In the genomic region with DNA sequence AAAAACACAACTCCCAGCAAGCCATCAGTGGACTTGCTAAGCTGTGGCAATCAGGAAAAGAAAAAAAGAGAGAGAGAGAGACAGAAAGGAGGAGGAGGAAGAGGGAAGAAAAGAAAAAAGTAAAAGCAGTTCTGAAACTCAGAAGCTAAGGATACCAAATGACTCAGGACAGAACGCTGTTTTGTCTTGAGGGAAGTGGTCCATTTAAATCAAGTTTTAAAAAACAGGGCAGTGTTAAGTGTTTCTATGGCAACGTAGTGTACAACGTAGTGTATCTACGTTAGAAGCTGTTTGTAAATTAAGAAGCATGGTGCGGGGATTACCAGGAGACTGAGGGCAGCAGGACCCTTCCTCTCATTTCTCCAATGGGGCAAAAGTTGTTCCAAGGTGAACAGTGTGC, we compare ENCODE assay signal across 28 cellular contexts. TPM values are rescaled to one million over a fixed set of nuclear protein-coding genes. Genes with fewer than 3 reads are reported as not detected.
A peak's percentile ranks its signal among the peaks of the same experiment; 100 is the strongest.
DNase-seq lines count a peak whose midpoint lies in the region; ATAC-seq and TF ChIP-seq lines count a peak whose summit lies in the region.
"Had no signal": no experiment of that assay in that cellular context is flagged by ENCODE, and none has a peak within 500 bp of the region (broad histone marks: within the 10 kb centered on the region; RNA-seq: fewer than 3 reads in every experiment).

No MANE protein-coding gene starts in this region.

- no peak overlapping the region for H3K4me3 Mint-ChIP-seq in activated CD8-positive, alpha-beta T cell treated with anti-CD3 and anti-CD28 coated beads, Interleukin-2, amount 10 ng/mL, durations not matched to agents 7 days and 5 days
- no peak overlapping the region for H3K4me3 Mint-ChIP-seq in activated CD8-positive, alpha-beta T cell treated with anti-CD3 and anti-CD28 coated beads for 36 hours
- peak overlapping the region in 3 of 4 donors; percentile 21 to 73 (median 47) for H3K4me3 Mint-ChIP-seq in IgD-negative memory B cell
- no peak overlapping the region for H3K4me3 Mint-ChIP-seq in activated T-helper 1 cell treated with anti-CD3 and anti-CD28 coated beads, Interleukin-12 subunit alpha, Interleukin-12 subunit beta, Interleukin-2, Interleukin-4 antibody, amounts not matched to agents 30 ng/mL and 10 ng/mL and 1 ng/mL, durations not matched to agents 14 hours and 24 hours and 36 hours
- no peak overlapping the region for H3K4me3 Mint-ChIP-seq in stimulated activated naive B cell treated with anti-CD40 and anti-IgM and Interleukin-4, amounts not matched to agents 10 μg/mL and 1 μg/mL and 100 μg/mL, for 72 hours
- H3K4me3 Mint-ChIP-seq: CD4-positive, alpha-beta T cell; mesothelial cell of epicardium; nephron; T-cell had no signal

- intact Hi-C loops in activated CD8-positive, alpha-beta T cell treated with anti-CD3 and anti-CD28 coated beads for 36 hours (cut with micrococcal nuclease) = no loop called here
- intact Hi-C loops in activated T-helper 1 cell treated with anti-CD3 and anti-CD28 coated beads, Interleukin-12 subunit alpha, Interleukin-12 subunit beta, Interleukin-2, Interleukin-4 antibody, amounts not matched to agents 30 ng/mL and 10 ng/mL and 1 ng/mL, durations not matched to agents 14 hours and 24 hours and 36 hours (cut with micrococcal nuclease) = no loop called here

- peaks cover 30% of the 10 kb centered on the region for H3K4me1 Mint-ChIP-seq in activated CD8-positive, alpha-beta T cell treated with anti-CD3 and anti-CD28 coated beads, Interleukin-2, amount 10 ng/mL, durations not matched to agents 7 days and 5 days (ENCODE audit: low read depth)
- H3K4me1 Mint-ChIP-seq in activated CD8-positive, alpha-beta T cell treated with anti-CD3 and anti-CD28 coated beads for 36 hours (ENCODE audit: low read depth) = peaks cover 25% of the 10 kb centered on the region
- peaks cover 12 to 16% (median 14%) of the 10 kb centered on the region in 3 donors for H3K4me1 Mint-ChIP-seq in IgD-negative memory B cell
- H3K4me1 Mint-ChIP-seq in activated T-helper 1 cell treated with anti-CD3 and anti-CD28 coated beads, Interleukin-12 subunit alpha, Interleukin-12 subunit beta, Interleukin-2, Interleukin-4 antibody, amounts not matched to agents 30 ng/mL and 10 ng/mL and 1 ng/mL, durations not matched to agents 14 hours and 24 hours and 36 hours (ENCODE audit: low read depth) = peaks cover 20% of the 10 kb centered on the region
- H3K4me1 Mint-ChIP-seq in stimulated activated naive B cell treated with anti-CD40 and anti-IgM and Interleukin-4, amounts not matched to agents 10 μg/mL and 1 μg/mL and 100 μg/mL, for 72 hours = peaks cover 17 to 36% of the 10 kb centered on the region in 2 donors
- H3K4me1 Mint-ChIP-seq: mesothelial cell of epicardium, nephron had no signal

- POLR2A ChIA-PET in activated CD8-positive, alpha-beta T cell treated with anti-CD3 and anti-CD28 coated beads, Interleukin-2, amount 10 ng/mL, durations not matched to agents 7 days and 5 days (lab: Charles Lee) = interaction anchor here (1.2 to 4.3 kb wide), 2 partner anchors 10 to 49 kb away, joined by 3 to 21 read pairs; no protein-coding TSS in a partner anchor
- POLR2A ChIA-PET in activated CD8-positive, alpha-beta T cell treated with anti-CD3 and anti-CD28 coated beads for 36 hours (lab: Charles Lee) = interaction anchor here (1.1 to 4.2 kb wide), 6 partner anchors 9 to 104 kb away, joined by 3 to 23 read pairs (median 4); no protein-coding TSS in a partner anchor

- CTCF ChIA-PET in activated CD8-positive, alpha-beta T cell treated with anti-CD3 and anti-CD28 coated beads, Interleukin-2, amount 10 ng/mL, durations not matched to agents 7 days and 5 days (lab: Charles Lee) = interaction anchor here (0.6 to 6.3 kb wide), 12 partner anchors 10 to 271 kb away, joined by 3 to 66 read pairs (median 4); a partner anchor contains a TSS
- CTCF ChIA-PET in activated CD8-positive, alpha-beta T cell treated with anti-CD3 and anti-CD28 coated beads for 36 hours (lab: Charles Lee) = interaction anchor here (0.8 to 4.2 kb wide), 12 partner anchors 10 to 257 kb away, joined by 3 to 52 read pairs (median 4); no protein-coding TSS in a partner anchor

- no peak for ATAC-seq in activated CD8-positive, alpha-beta T cell treated with anti-CD3 and anti-CD28 coated beads, Interleukin-2, amount 10 ng/mL, durations not matched to agents 7 days and 5 days
- ATAC-seq in activated CD8-positive, alpha-beta T cell treated with anti-CD3 and anti-CD28 coated beads for 36 hours = no peak
- ATAC-seq in stimulated activated naive B cell treated with anti-CD40 and anti-IgM and Interleukin-4, amounts not matched to agents 10 μg/mL and 1 μg/mL and 100 μg/mL, for 72 hours (replicated peaks) = peak; percentile 92 to 93
- no peak for ATAC-seq in HG02852 (IDR thresholded peaks at IDR 0.05; ENCODE audit: unreplicated experiment)
- ATAC-seq: left lobe of liver, sciatic nerve, T-cell had no signal

- no peak for DNase-seq in activated CD8-positive, alpha-beta T cell treated with anti-CD3 and anti-CD28 coated beads, Interleukin-2, amount 10 ng/mL, durations not matched to agents 7 days and 5 days
- no peak for DNase-seq in activated CD8-positive, alpha-beta T cell treated with anti-CD3 and anti-CD28 coated beads for 36 hours
- DNase-seq in activated T-helper 1 cell treated with anti-CD3 and anti-CD28 coated beads, Interleukin-12 subunit alpha, Interleukin-12 subunit beta, Interleukin-2, Interleukin-4 antibody, amounts not matched to agents 30 ng/mL and 10 ng/mL and 1 ng/mL, durations not matched to agents 14 hours and 24 hours and 36 hours (ENCODE audit: low spot score) = no peak
- no peak for DNase-seq in stimulated activated naive B cell treated with anti-CD40 and anti-IgM and Interleukin-4, amounts not matched to agents 10 μg/mL and 1 μg/mL and 100 μg/mL, for 72 hours
- no peak for DNase-seq in DMS79 (lab: John Stamatoyannopoulos, UW)
- no peak for DNase-seq in H7
- DNase-seq: activated CD4-positive, alpha-beta T cell treated with anti-CD3 and anti-CD28 coated beads, Interleukin-2, amount 50 U/mL, for 48 hours; activated T-cell treated with anti-CD3 and anti-CD28 coated beads, Interleukin-2, amount 50 U/mL, for 1 hour; CD4-positive, alpha-beta T cell; cortex of kidney; DMS153; NCI-H1092 treated with DMSO at 0.1 percent for 48 hours; NCI-H2029; OCI-M1; posterior cingulate gyrus; SHP77; T-cell; tibial artery had no signal

- H3K36me3 ChIP-seq in H7 (replicated peaks; ENCODE audit: control insufficient read depth, insufficient read depth, low read length) = no peaks in the 10 kb centered on the region
- H3K36me3 ChIP-seq: breast epithelium, tibial artery had no signal

- H3K27me3 Mint-ChIP-seq in activated CD8-positive, alpha-beta T cell treated with anti-CD3 and anti-CD28 coated beads, Interleukin-2, amount 10 ng/mL, durations not matched to agents 7 days and 5 days (ENCODE audit: low read depth) = no peaks in the 10 kb centered on the region
- H3K27me3 Mint-ChIP-seq in activated CD8-positive, alpha-beta T cell treated with anti-CD3 and anti-CD28 coated beads for 36 hours = no peaks in the 10 kb centered on the region
- no peaks in the 10 kb centered on the region for H3K27me3 Mint-ChIP-seq in IgD-negative memory B cell
- peaks cover 4% of the 10 kb centered on the region for H3K27me3 Mint-ChIP-seq in activated T-helper 1 cell treated with anti-CD3 and anti-CD28 coated beads, Interleukin-12 subunit alpha, Interleukin-12 subunit beta, Interleukin-2, Interleukin-4 antibody, amounts not matched to agents 30 ng/mL and 10 ng/mL and 1 ng/mL, durations not matched to agents 14 hours and 24 hours and 36 hours (ENCODE audit: insufficient read depth)
- H3K27me3 Mint-ChIP-seq in stimulated activated naive B cell treated with anti-CD40 and anti-IgM and Interleukin-4, amounts not matched to agents 10 μg/mL and 1 μg/mL and 100 μg/mL, for 72 hours = no peaks in the 10 kb centered on the region
- H3K27me3 Mint-ChIP-seq: CD4-positive, alpha-beta T cell; T-cell had no signal

- H3K36me3 Mint-ChIP-seq in activated CD8-positive, alpha-beta T cell treated with anti-CD3 and anti-CD28 coated beads, Interleukin-2, amount 10 ng/mL, durations not matched to agents 7 days and 5 days (ENCODE audit: low read depth) = peaks cover 32% of the 10 kb centered on the region
- H3K36me3 Mint-ChIP-seq in activated CD8-positive, alpha-beta T cell treated with anti-CD3 and anti-CD28 coated beads for 36 hours (ENCODE audit: low read depth) = peaks cover 10% of the 10 kb centered on the region
- H3K36me3 Mint-ChIP-seq in IgD-negative memory B cell = no peaks in the 10 kb centered on the region
- peaks cover 24% of the 10 kb centered on the region for H3K36me3 Mint-ChIP-seq in activated T-helper 1 cell treated with anti-CD3 and anti-CD28 coated beads, Interleukin-12 subunit alpha, Interleukin-12 subunit beta, Interleukin-2, Interleukin-4 antibody, amounts not matched to agents 30 ng/mL and 10 ng/mL and 1 ng/mL, durations not matched to agents 14 hours and 24 hours and 36 hours (ENCODE audit: low read depth)
- H3K36me3 Mint-ChIP-seq in stimulated activated naive B cell treated with anti-CD40 and anti-IgM and Interleukin-4, amounts not matched to agents 10 μg/mL and 1 μg/mL and 100 μg/mL, for 72 hours = peaks cover 10 to 17% of the 10 kb centered on the region in 2 donors
- H3K36me3 Mint-ChIP-seq: mesothelial cell of epicardium, T-cell had no signal

- no peaks in the 10 kb centered on the region for H3K27me3 ChIP-seq in H7 (ENCODE audit: control insufficient read depth, insufficient read depth, low read length)
- H3K27me3 ChIP-seq: breast epithelium, tibial artery had no signal

- H3K27ac Mint-ChIP-seq in activated CD8-positive, alpha-beta T cell treated with anti-CD3 and anti-CD28 coated beads, Interleukin-2, amount 10 ng/mL, durations not matched to agents 7 days and 5 days = peak overlapping the region; percentile 26
- H3K27ac Mint-ChIP-seq in activated CD8-positive, alpha-beta T cell treated with anti-CD3 and anti-CD28 coated beads for 36 hours = no peak overlapping the region
- peak overlapping the region; percentile 59 to 93 (median 66) for H3K27ac Mint-ChIP-seq in IgD-negative memory B cell
- H3K27ac Mint-ChIP-seq in activated T-helper 1 cell treated with anti-CD3 and anti-CD28 coated beads, Interleukin-12 subunit alpha, Interleukin-12 subunit beta, Interleukin-2, Interleukin-4 antibody, amounts not matched to agents 30 ng/mL and 10 ng/mL and 1 ng/mL, durations not matched to agents 14 hours and 24 hours and 36 hours = peak overlapping the region; percentile 72
- H3K27ac Mint-ChIP-seq in stimulated activated naive B cell treated with anti-CD40 and anti-IgM and Interleukin-4, amounts not matched to agents 10 μg/mL and 1 μg/mL and 100 μg/mL, for 72 hours = peak overlapping the region; percentile 84
- H3K27ac Mint-ChIP-seq: CD4-positive, alpha-beta T cell; mesothelial cell of epicardium; nephron; T-cell had no signal

- H3K4me3 ChIP-seq in H7 (ENCODE audit: insufficient read depth, low read depth, low read length) = no peak overlapping the region
- H3K4me3 ChIP-seq: breast epithelium, tibial artery had no signal

- no peak for TF ChIP-seq CTCF in activated CD8-positive, alpha-beta T cell treated with anti-CD3 and anti-CD28 coated beads for 36 hours (IDR thresholded peaks at IDR 0.05)

- H3K9me3 Mint-ChIP-seq in activated CD8-positive, alpha-beta T cell treated with anti-CD3 and anti-CD28 coated beads, Interleukin-2, amount 10 ng/mL, durations not matched to agents 7 days and 5 days (ENCODE audit: insufficient read depth) = peaks cover 18% of the 10 kb centered on the region
- peaks cover 22% of the 10 kb centered on the region for H3K9me3 Mint-ChIP-seq in activated CD8-positive, alpha-beta T cell treated with anti-CD3 and anti-CD28 coated beads for 36 hours
- H3K9me3 Mint-ChIP-seq in IgD-negative memory B cell = peaks cover 0 to 6% (median 4%) of the 10 kb centered on the region in 3 donors
- H3K9me3 Mint-ChIP-seq in activated T-helper 1 cell treated with anti-CD3 and anti-CD28 coated beads, Interleukin-12 subunit alpha, Interleukin-12 subunit beta, Interleukin-2, Interleukin-4 antibody, amounts not matched to agents 30 ng/mL and 10 ng/mL and 1 ng/mL, durations not matched to agents 14 hours and 24 hours and 36 hours = peaks cover 55% of the 10 kb centered on the region
- peaks cover 9 to 18% of the 10 kb centered on the region in 2 donors for H3K9me3 Mint-ChIP-seq in stimulated activated naive B cell treated with anti-CD40 and anti-IgM and Interleukin-4, amounts not matched to agents 10 μg/mL and 1 μg/mL and 100 μg/mL, for 72 hours

RNA-seq across cellular contexts. Expression of a gene that starts 5.8 kb away (rescaled TPM):
- total RNA-seq in activated CD8-positive, alpha-beta T cell treated with anti-CD3 and anti-CD28 coated beads, Interleukin-2, amount 10 ng/mL, durations not matched to agents 7 days and 5 days = under 1 TPM in 1 of 2 experiments, not detected in 1; 0.18 TPM
- not detected for total RNA-seq in activated CD8-positive, alpha-beta T cell treated with anti-CD3 and anti-CD28 coated beads for 36 hours
- polyA plus RNA-seq in IgD-negative memory B cell = 0.44 TPM
- total RNA-seq in activated T-helper 1 cell treated with anti-CD3 and anti-CD28 coated beads, Interleukin-12 subunit alpha, Interleukin-12 subunit beta, Interleukin-2, Interleukin-4 antibody, amounts not matched to agents 30 ng/mL and 10 ng/mL and 1 ng/mL, durations not matched to agents 14 hours and 24 hours and 36 hours = 0.10 and 0.20 TPM in 2 replicates
- not detected in 2 replicates for total RNA-seq in H7 (2014; rRNA removed; shearing (Covaris generic))
- total RNA-seq: CD4-positive, alpha-beta T cell; H1; mesothelial cell of epicardium; NCI-H460 had no signal
- polyA plus RNA-seq: AG04450 had no signal

RNA-seq across cellular contexts. Expression of a gene that starts 5.8 kb away (rescaled TPM):
- not detected for total RNA-seq in activated CD8-positive, alpha-beta T cell treated with anti-CD3 and anti-CD28 coated beads, Interleukin-2, amount 10 ng/mL, durations not matched to agents 7 days and 5 days
- not detected for total RNA-seq in activated CD8-positive, alpha-beta T cell treated with anti-CD3 and anti-CD28 coated beads for 36 hours
- polyA plus RNA-seq in IgD-negative memory B cell = not detected
- total RNA-seq in activated T-helper 1 cell treated with anti-CD3 and anti-CD28 coated beads, Interleukin-12 subunit alpha, Interleukin-12 subunit beta, Interleukin-2, Interleukin-4 antibody, amounts not matched to agents 30 ng/mL and 10 ng/mL and 1 ng/mL, durations not matched to agents 14 hours and 24 hours and 36 hours = not detected in 2 replicates
- 0.17 TPM in 1 of 2 replicates, not detected in the other for total RNA-seq in H7 (2014; rRNA removed; shearing (Covaris generic))
- total RNA-seq: CD4-positive, alpha-beta T cell; H1; mesothelial cell of epicardium; NCI-H460; T-cell had no signal
- polyA plus RNA-seq: AG04450, H1 had no signal

RNA-seq across cellular contexts. Expression of a gene that starts 23.8 kb away (rescaled TPM):
- total RNA-seq in activated CD8-positive, alpha-beta T cell treated with anti-CD3 and anti-CD28 coated beads, Interleukin-2, amount 10 ng/mL, durations not matched to agents 7 days and 5 days = 10 to 100 TPM; 40.1 to 42.1 TPM
- total RNA-seq in activated CD8-positive, alpha-beta T cell treated with anti-CD3 and anti-CD28 coated beads for 36 hours = 1 to 10 TPM; 4.5 to 4.7 TPM
- 120 TPM for polyA plus RNA-seq in IgD-negative memory B cell
- total RNA-seq in activated T-helper 1 cell treated with anti-CD3 and anti-CD28 coated beads, Interleukin-12 subunit alpha, Interleukin-12 subunit beta, Interleukin-2, Interleukin-4 antibody, amounts not matched to agents 30 ng/mL and 10 ng/mL and 1 ng/mL, durations not matched to agents 14 hours and 24 hours and 36 hours = 0.70 and 1.3 TPM in 2 replicates
- 0.21 and 0.85 TPM in 2 replicates for total RNA-seq in H7 (2014; rRNA removed; shearing (Covaris generic))

RNA-seq across cellular contexts. Expression of a gene that starts 48.3 kb away (rescaled TPM):
- total RNA-seq in activated CD8-positive, alpha-beta T cell treated with anti-CD3 and anti-CD28 coated beads, Interleukin-2, amount 10 ng/mL, durations not matched to agents 7 days and 5 days = 100 to 1,000 TPM; 396 to 404 TPM
- total RNA-seq in activated CD8-positive, alpha-beta T cell treated with anti-CD3 and anti-CD28 coated beads for 36 hours = 100 to 1,000 TPM; 341 to 342 TPM
- 390 TPM for polyA plus RNA-seq in IgD-negative memory B cell
- 280 and 282 TPM in 2 replicates for total RNA-seq in activated T-helper 1 cell treated with anti-CD3 and anti-CD28 coated beads, Interleukin-12 subunit alpha, Interleukin-12 subunit beta, Interleukin-2, Interleukin-4 antibody, amounts not matched to agents 30 ng/mL and 10 ng/mL and 1 ng/mL, durations not matched to agents 14 hours and 24 hours and 36 hours
- 691 and 763 TPM in 2 replicates for total RNA-seq in H7 (2014; rRNA removed; shearing (Covaris generic))

RNA-seq across cellular contexts. Expression of a gene that starts 48.5 kb away (rescaled TPM):
- 10 to 100 TPM; 54.3 to 57.8 TPM for total RNA-seq in activated CD8-positive, alpha-beta T cell treated with anti-CD3 and anti-CD28 coated beads, Interleukin-2, amount 10 ng/mL, durations not matched to agents 7 days and 5 days
- 10 to 100 TPM; 54.0 to 54.6 TPM for total RNA-seq in activated CD8-positive, alpha-beta T cell treated with anti-CD3 and anti-CD28 coated beads for 36 hours
- 48.1 TPM for polyA plus RNA-seq in IgD-negative memory B cell
- 61.3 and 62.5 TPM in 2 replicates for total RNA-seq in activated T-helper 1 cell treated with anti-CD3 and anti-CD28 coated beads, Interleukin-12 subunit alpha, Interleukin-12 subunit beta, Interleukin-2, Interleukin-4 antibody, amounts not matched to agents 30 ng/mL and 10 ng/mL and 1 ng/mL, durations not matched to agents 14 hours and 24 hours and 36 hours
- 110 and 175 TPM in 2 replicates for total RNA-seq in H7 (2014; rRNA removed; shearing (Covaris generic))

Comparison
In these comparisons a context has a peak if more than half of its experiments do, and no peak if none do; other contexts are left out.
1. RNA of a gene that starts 23.8 kb away (total RNA-seq): 40.1 to 42.1 TPM in activated CD8-positive, alpha-beta T cell treated with anti-CD3 and anti-CD28 coated beads, Interleukin-2, amount 10 ng/mL, durations not matched to agents 7 days and 5 days; 4.5 to 4.7 TPM in activated CD8-positive, alpha-beta T cell treated with anti-CD3 and anti-CD28 coated beads for 36 hours, 0.70 to 1.3 TPM in activated T-helper 1 cell treated with anti-CD3 and anti-CD28 coated beads, Interleukin-12 subunit alpha, Interleukin-12 subunit beta, Interleukin-2, Interleukin-4 antibody, amounts not matched to agents 30 ng/mL and 10 ng/mL and 1 ng/mL, durations not matched to agents 14 hours and 24 hours and 36 hours and 0.21 to 0.85 TPM in H7; every median in the first group is over 4 times any median in the second.
2. ATAC-seq: peak in stimulated activated naive B cell treated with anti-CD40 and anti-IgM and Interleukin-4, amounts not matched to agents 10 μg/mL and 1 μg/mL and 100 μg/mL, for 72 hours (2 of 2); none in activated CD8-positive, alpha-beta T cell treated with anti-CD3 and anti-CD28 coated beads, Interleukin-2, amount 10 ng/mL, durations not matched to agents 7 days and 5 days (single experiment), activated CD8-positive, alpha-beta T cell treated with anti-CD3 and anti-CD28 coated beads for 36 hours (single experiment) and HG02852 (single experiment).
3. H3K4me3 Mint-ChIP-seq: peak in IgD-negative memory B cell (3 of 4); none in activated CD8-positive, alpha-beta T cell treated with anti-CD3 and anti-CD28 coated beads, Interleukin-2, amount 10 ng/mL, durations not matched to agents 7 days and 5 days (single experiment), activated CD8-positive, alpha-beta T cell treated with anti-CD3 and anti-CD28 coated beads for 36 hours (single experiment), activated T-helper 1 cell treated with anti-CD3 and anti-CD28 coated beads, Interleukin-12 subunit alpha, Interleukin-12 subunit beta, Interleukin-2, Interleukin-4 antibody, amounts not matched to agents 30 ng/mL and 10 ng/mL and 1 ng/mL, durations not matched to agents 14 hours and 24 hours and 36 hours (single experiment) and stimulated activated naive B cell treated with anti-CD40 and anti-IgM and Interleukin-4, amounts not matched to agents 10 μg/mL and 1 μg/mL and 100 μg/mL, for 72 hours (0 of 2).